In the genomic region with DNA sequence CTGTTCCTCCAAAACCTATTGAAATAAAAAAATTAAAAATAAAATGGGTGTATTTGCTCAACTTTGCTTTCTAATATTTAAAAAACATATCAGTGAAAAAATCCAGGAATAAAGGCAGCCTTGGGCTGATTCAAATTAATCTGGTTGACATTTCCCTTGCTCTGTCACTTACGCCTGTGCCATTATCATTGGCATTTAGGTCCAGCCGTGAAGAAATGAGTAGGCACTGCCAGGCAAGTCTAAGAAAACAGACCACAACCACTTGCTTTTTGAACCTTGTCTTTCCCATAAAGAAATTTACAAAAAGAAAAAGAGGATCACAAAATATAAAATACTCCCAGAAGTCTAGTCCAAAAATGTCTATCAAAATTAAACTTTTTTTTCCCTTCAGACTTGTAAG, we compare ENCODE assay signal across 21 cellular contexts. TPM values are rescaled to one million over a fixed set of nuclear protein-coding genes. Genes with fewer than 3 reads are reported as not detected.
DNase-seq lines count a peak whose midpoint lies in the region; ATAC-seq, FAIRE-seq and TF ChIP-seq lines count a peak whose summit lies in the region.
"Had no signal": no experiment of that assay in that cellular context is flagged by ENCODE, and none has a peak within 500 bp of the region (broad histone marks: within the 10 kb centered on the region; RNA-seq: fewer than 3 reads in every experiment).

No MANE protein-coding gene starts in this region.

- H3K4me1 ChIP-seq in Loucy (ENCODE audit: insufficient read depth, low read length, poor library complexity, severe bottlenecking) (peaks cover 68% of the 10 kb centered on the region), GM12878 (ENCODE audit: control insufficient read depth, insufficient read depth, low read length) (peaks cover 42% of the 10 kb centered on the region)

- H3K9ac ChIP-seq in Loucy (ENCODE audit: low read depth, low read length, poor library complexity, severe bottlenecking) = peak overlapping the region; percentile 6
- H3K9ac ChIP-seq in GM12878 (ENCODE audit: control insufficient read depth, insufficient read depth, low read length) = no peak overlapping the region; the same call in 1 of the 2 replicates
- H3K9ac ChIP-seq: KMS-11 had no signal

- ATAC-seq in activated CD8-positive, alpha-beta T cell treated with anti-CD3 and anti-CD28 coated beads for 36 hours = no peak
- ATAC-seq in GM12878 = 0 out of 3 replicates have a peak, but pooled peaks have one; percentile 13
- ATAC-seq in GM18867 (IDR thresholded peaks at IDR 0.05; ENCODE audit: unreplicated experiment) = no peak
- ATAC-seq: HepG2 had no signal

- peak overlapping the region; percentile 56; the same call in 1 of the 2 replicates for H3K27ac ChIP-seq in GM12878 (ENCODE audit: control insufficient read depth, insufficient read depth)
- H3K27ac ChIP-seq: KMS-11 had no signal

- no peak overlapping the region for H3K4me3 Mint-ChIP-seq in activated naive CD4-positive, alpha-beta T cell treated with anti-CD3 and anti-CD28 coated beads for 36 hours
- H3K4me3 Mint-ChIP-seq in activated CD8-positive, alpha-beta T cell treated with anti-CD3 and anti-CD28 coated beads for 36 hours = peak overlapping the region; percentile 7

- in situ Hi-C loops in GM12878 (cut with MboI) = no loop called here

- H3K36me3 ChIP-seq in Loucy (ENCODE audit: insufficient read depth, low read length) = no peaks in the 10 kb centered on the region
- no peaks in the 10 kb centered on the region for H3K36me3 ChIP-seq in GM12878 (ENCODE audit: control insufficient read depth in 2 of 2, insufficient read depth in 2 of 2, low read length in 1 of 2)

- intact Hi-C loops in activated naive CD4-positive, alpha-beta T cell treated with anti-CD3 and anti-CD28 coated beads for 36 hours (cut with micrococcal nuclease) = loop anchor here (1.0 kb wide), 1 partner anchor 867 kb away; no protein-coding TSS in a partner anchor
- intact Hi-C loops in activated CD8-positive, alpha-beta T cell treated with anti-CD3 and anti-CD28 coated beads for 36 hours (cut with micrococcal nuclease) = loop anchor here (2.0 kb wide), 1 partner anchor 19 kb away; no protein-coding TSS in a partner anchor
- intact Hi-C loops in GM12878 (cut with micrococcal nuclease; ENCODE audit: unreplicated experiment) = loop anchor here (1.0 to 10.0 kb wide), 2 partner anchors 25 to 109 kb away; no protein-coding TSS in a partner anchor

- no peaks in the 10 kb centered on the region for H3K36me3 Mint-ChIP-seq in activated naive CD4-positive, alpha-beta T cell treated with anti-CD3 and anti-CD28 coated beads for 36 hours (ENCODE audit: low read depth)
- peaks cover 16% of the 10 kb centered on the region for H3K36me3 Mint-ChIP-seq in activated CD8-positive, alpha-beta T cell treated with anti-CD3 and anti-CD28 coated beads for 36 hours (ENCODE audit: low read depth)

- no peak for DNase-seq in activated naive CD4-positive, alpha-beta T cell treated with anti-CD3 and anti-CD28 coated beads for 36 hours
- no peak for DNase-seq in activated naive CD4-positive, alpha-beta T cell treated with anti-CD3 and anti-CD28 coated beads, Interleukin-2, amount 50 U/mL, for 16 hours
- no peak for DNase-seq in activated CD8-positive, alpha-beta T cell treated with anti-CD3 and anti-CD28 coated beads for 36 hours
- no peak for DNase-seq in GM12878 (ENCODE audit: low read depth, low spot score)
- DNase-seq in RCC 7860 (ENCODE audit: low spot score) = no peak
- DNase-seq in HUDEP-2 (lab: John Stamatoyannopoulos, UW; ENCODE audit: unreplicated experiment in 76 of 76) = no peak
- DNase-seq: CD8-positive, alpha-beta memory T cell; DND-41; GF-D8; H7; MM.1S; NCI-H1105; NCI-H1694 treated with DMSO at 0.1 percent for 48 hours; NCI-H2171; NCI-H82; SHP77 treated with DMSO at 0.1 percent for 48 hours had no signal

- TF ChIP-seq RAD21 in GM12878 (IDR thresholded peaks at IDR 0.05; ENCODE audit: insufficient read depth, low read depth, low read length) = no peak

- TF ChIP-seq CTCF in Loucy (conservative IDR thresholded peaks at IDR 0.05; ENCODE audit: low read length) (no peak), GM12878 (IDR thresholded peaks at IDR 0.05 in 2 of 3, conservative IDR thresholded peaks at IDR 0.05 in 1 of 3; ENCODE audit: control insufficient read depth in 2 of 3, extremely low read depth in 1 of 3, insufficient read depth in 1 of 3, low read depth in 3 of 3, low read length in 3 of 3) (no peak)
- TF ChIP-seq CTCF in activated CD8-positive, alpha-beta T cell treated with anti-CD3 and anti-CD28 coated beads for 36 hours (IDR thresholded peaks at IDR 0.05) = no peak

- SMC1A ChIA-PET in GM12878 (lab: Charles Lee; ENCODE audit: uncharacterized antibody, unreplicated experiment) = interaction anchor here (1.0 to 4.1 kb wide), 11 partner anchors 11 to 108 kb away, joined by 4 to 24 read pairs (median 5); no protein-coding TSS in a partner anchor

- RAD21 ChIA-PET in GM12878 (lab: Charles Lee; ENCODE audit: unreplicated experiment) = interaction anchor here (1.4 to 4.7 kb wide), 6 partner anchors 13 to 106 kb away, joined by 4 to 25 read pairs (median 7); no protein-coding TSS in a partner anchor

- no peaks in the 10 kb centered on the region for H3K9me2 ChIP-seq in Loucy (replicated peaks; ENCODE audit: low read depth, low read length)

- no peak for TF ChIP-seq EP300 in GM12878 (IDR thresholded peaks at IDR 0.05; ENCODE audit: borderline replicate concordance in 1 of 2, control insufficient read depth in 1 of 2, low read depth in 2 of 2, low read length in 2 of 2)

- POLR2A ChIA-PET in activated CD8-positive, alpha-beta T cell treated with anti-CD3 and anti-CD28 coated beads for 36 hours (lab: Charles Lee) = interaction anchor here (1.4 to 6.3 kb wide), 4 partner anchors 13 to 68 kb away, joined by 5 to 54 read pairs (median 7); a partner anchor contains a TSS
- POLR2A ChIA-PET in GM12878 (lab: Charles Lee) = interaction anchor here (1.7 kb wide), 1 partner anchor 30 kb away, joined by 6 read pairs; no protein-coding TSS in a partner anchor

- H3K9me3 ChIP-seq in Loucy (ENCODE audit: insufficient read depth, low read depth, low read length) (no peaks in the 10 kb centered on the region), GM12878 (replicated peaks; ENCODE audit: control insufficient read depth, insufficient read depth, low read length) (no peaks in the 10 kb centered on the region; the same call in 1 of the 3 replicates)

- no peak for FAIRE-seq in GM12878 (lab: Jason Lieb, UNC)
- no peak for FAIRE-seq in RCC 7860 (lab: Jason Lieb, UNC)
- FAIRE-seq: HepG2 had no signal

- no peaks in the 10 kb centered on the region for H4K20me1 ChIP-seq in Loucy (ENCODE audit: insufficient read depth, low read length, poor library complexity, severe bottlenecking)
- no peaks in the 10 kb centered on the region for H4K20me1 ChIP-seq in GM12878 (ENCODE audit: control insufficient read depth, insufficient read depth)

- peak overlapping the region; percentile 71 for H3K27ac Mint-ChIP-seq in activated naive CD4-positive, alpha-beta T cell treated with anti-CD3 and anti-CD28 coated beads for 36 hours
- peak overlapping the region; percentile 91 for H3K27ac Mint-ChIP-seq in activated CD8-positive, alpha-beta T cell treated with anti-CD3 and anti-CD28 coated beads for 36 hours
- H3K27ac Mint-ChIP-seq: B cell had no signal

- H3K27me3 ChIP-seq in Loucy (ENCODE audit: insufficient read depth, low read length, poor library complexity, severe bottlenecking) (no peaks in the 10 kb centered on the region), GM12878 (replicated peaks in 1 of 2; ENCODE audit: control insufficient read depth in 2 of 2, insufficient read depth in 2 of 2, low read length in 1 of 2) (no peaks in the 10 kb centered on the region)

- no peak overlapping the region for H2AFZ ChIP-seq in Loucy (ENCODE audit: low read length)
- H2AFZ ChIP-seq in GM12878 (ENCODE audit: control insufficient read depth, low read depth, low read length) = peak overlapping the region; percentile 58

- no peak overlapping the region for H3K4me2 ChIP-seq in Loucy (ENCODE audit: low read depth, low read length, poor library complexity, severe bottlenecking)
- H3K4me2 ChIP-seq in GM12878 (ENCODE audit: control insufficient read depth, insufficient read depth) = peak overlapping the region; percentile 24
- H3K4me2 ChIP-seq: KMS-11 had no signal

- no peak for TF ChIP-seq POLR2A in GM12878 (IDR thresholded peaks at IDR 0.05; ENCODE audit: low read depth, low read length)

- H3K79me2 ChIP-seq in Loucy (ENCODE audit: insufficient read depth, low read length) = no peaks in the 10 kb centered on the region
- no peaks in the 10 kb centered on the region for H3K79me2 ChIP-seq in GM12878 (ENCODE audit: control insufficient read depth, insufficient read depth, low read length)

- H3F3A ChIP-seq in Loucy (ENCODE audit: low read depth) = peaks cover 17% of the 10 kb centered on the region; the same call in 1 of the 2 replicates

- no peaks in the 10 kb centered on the region for H3K9me3 Mint-ChIP-seq in activated naive CD4-positive, alpha-beta T cell treated with anti-CD3 and anti-CD28 coated beads for 36 hours
- peaks cover 12% of the 10 kb centered on the region for H3K9me3 Mint-ChIP-seq in activated CD8-positive, alpha-beta T cell treated with anti-CD3 and anti-CD28 coated beads for 36 hours
- H3K9me3 Mint-ChIP-seq: CD8-positive, alpha-beta memory T cell had no signal

- no TSS peak for BruUV-seq in GM12878 (replicated peaks; lab: Mats Ljungman, UMichigan)

- 0% methylated on average over 2 of the region's 2 CpGs for WGBS in GM12878 (ENCODE audit: insufficient coverage, insufficient replicate concordance, low lambda C conversion rate, missing lambda C conversion rate)

- peaks cover 72% of the 10 kb centered on the region for H3K4me1 Mint-ChIP-seq in activated naive CD4-positive, alpha-beta T cell treated with anti-CD3 and anti-CD28 coated beads for 36 hours (ENCODE audit: low read depth)
- peaks cover 78% of the 10 kb centered on the region for H3K4me1 Mint-ChIP-seq in activated CD8-positive, alpha-beta T cell treated with anti-CD3 and anti-CD28 coated beads for 36 hours (ENCODE audit: low read depth)

- H3K4me3 ChIP-seq in Loucy (ENCODE audit: low read length, poor library complexity, severe bottlenecking) = no peak overlapping the region
- H3K4me3 ChIP-seq in GM12878 = no peak overlapping the region

- CTCF ChIA-PET in activated naive CD4-positive, alpha-beta T cell treated with anti-CD3 and anti-CD28 coated beads for 36 hours (lab: Charles Lee) = interaction anchor here (0.7 kb wide), 1 partner anchor 15 kb away, joined by 5 read pairs; no protein-coding TSS in a partner anchor
- CTCF ChIA-PET in activated CD8-positive, alpha-beta T cell treated with anti-CD3 and anti-CD28 coated beads for 36 hours (lab: Charles Lee) = interaction anchor here (1.0 to 2.7 kb wide), 2 partner anchors 22 to 71 kb away, joined by 5 to 8 read pairs; no protein-coding TSS in a partner anchor
- CTCF ChIA-PET in GM12878 (lab: Yijun Ruan, JAX) = interaction anchor here (1.3 to 2.5 kb wide), 6 partner anchors 12 to 70 kb away, joined by 3 to 15 read pairs (median 4); no protein-coding TSS in a partner anchor

- no peaks in the 10 kb centered on the region for H3K27me3 Mint-ChIP-seq in activated naive CD4-positive, alpha-beta T cell treated with anti-CD3 and anti-CD28 coated beads for 36 hours (ENCODE audit: low read depth)
- no peaks in the 10 kb centered on the region for H3K27me3 Mint-ChIP-seq in activated CD8-positive, alpha-beta T cell treated with anti-CD3 and anti-CD28 coated beads for 36 hours

RNA-seq across cellular contexts. Expression of a gene that starts 59.2 kb away (rescaled TPM):
- total RNA-seq in activated naive CD4-positive, alpha-beta T cell treated with anti-CD3 and anti-CD28 coated beads for 36 hours = 100 to 1,000 TPM; 150 to 153 TPM
- total RNA-seq in activated CD8-positive, alpha-beta T cell treated with anti-CD3 and anti-CD28 coated beads for 36 hours = 100 to 1,000 TPM; 146 to 147 TPM
- 177 and 182 TPM in 2 replicates for total RNA-seq in GM12878 (2013; cell fraction: nucleolus; rRNA removed)
- total RNA-seq in GM12878 (2014; rRNA removed) (67.9 and 90.2 TPM in 2 replicates), GM12878 (2014; rRNA removed; fragmentation: Illumina TruSeq; extraction: Trizol) (85.9 and 93.6 TPM in 2 replicates), GM12878 (2021) (68.1 and 79.1 TPM in 2 replicates)
- 74.4 TPM for polyA plus RNA-seq in GM12878 (2011; ENCODE audit: low read depth)
- polyA plus RNA-seq in GM12878 (2011; rRNA removed) (106 and 146 TPM in 2 replicates), GM12878 (2014; fragmentation: Illumina TruSeq; extraction: Trizol) (74.0 and 96.1 TPM in 2 replicates), GM12878 (2014; fragmentation: Nextera tagmentation; extraction: Ambion mirVana) (10 to 100 TPM; 58.7 to 83.6 TPM), GM12878 (2014; rRNA removed) (53.4 and 71.1 TPM in 2 replicates), GM12878 (2016; fragmentation: Nextera tagmentation; extraction: Ambion mirVana) (100 to 1,000 TPM; 132 to 142 TPM)
- polyA plus RNA-seq in GM12878 (2011; cell fraction: cytosol; rRNA removed) = 36.2 and 41.1 TPM in 2 replicates
- 53.7 and 60.6 TPM in 2 replicates for polyA plus RNA-seq in GM12878 (2011; cell fraction: nucleus; rRNA removed)
- 51.2 and 61.3 TPM in 2 replicates for polyA plus RNA-seq in GM12878 (2012)
- 92.4 and 120 TPM in 2 replicates for polyA minus RNA-seq in GM12878 (2011; rRNA and poly(A)+ RNA removed)
- polyA minus RNA-seq in GM12878 (2011; cell fraction: cytosol; rRNA and poly(A)+ RNA removed) = 40.5 and 42.4 TPM in 2 replicates
- polyA minus RNA-seq in GM12878 (2011; cell fraction: nucleus; rRNA and poly(A)+ RNA removed) = 58.0 and 75.3 TPM in 2 replicates
